8 cellular contexts compared by ENCODE assay signal in the genomic region with DNA sequence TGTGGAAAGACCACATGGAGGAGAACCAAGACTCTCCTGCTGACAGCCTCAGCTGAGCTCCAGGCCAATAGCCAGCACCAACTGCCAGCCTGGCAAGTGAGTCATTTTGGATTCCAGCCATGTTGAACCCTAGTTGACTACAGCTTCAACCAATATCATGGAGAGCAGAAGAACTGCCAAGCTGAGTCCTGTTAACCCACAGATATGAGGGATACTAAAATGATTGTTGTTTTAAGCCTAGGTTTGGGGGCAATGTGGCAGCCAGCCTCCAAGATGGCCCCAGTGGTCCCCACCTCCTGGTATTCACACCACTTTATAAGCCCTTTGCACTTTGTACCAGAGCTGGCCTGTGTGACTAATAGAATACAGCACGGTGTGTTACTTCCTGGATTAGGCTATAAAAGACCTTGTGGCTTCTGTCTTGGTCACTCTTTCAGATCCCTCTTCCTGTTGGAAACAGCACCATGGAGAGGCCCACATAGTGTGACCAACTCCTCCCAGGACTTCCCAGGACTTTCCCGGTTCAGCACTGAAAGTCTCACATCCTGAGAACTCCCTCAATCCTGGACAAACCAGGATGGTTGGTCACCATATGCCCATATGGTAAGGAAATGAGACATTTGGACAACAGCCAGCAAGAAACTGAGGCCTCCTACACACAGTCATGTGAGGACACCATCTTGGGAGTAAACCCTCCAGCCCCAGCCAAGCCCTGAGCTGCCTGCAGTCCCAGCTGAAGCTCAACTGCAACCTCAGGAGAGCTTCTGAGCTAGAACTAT. TPM values are rescaled to one million over a fixed set of nuclear protein-coding genes. Genes with fewer than 3 reads are reported as not detected.
DNase-seq lines count a peak whose midpoint lies in the region; ATAC-seq, FAIRE-seq and TF ChIP-seq lines count a peak whose summit lies in the region.

No MANE protein-coding gene starts in this region.

- BruUV-seq in Calu3 (replicated peaks; lab: Mats Ljungman, UMichigan), result no TSS peak

- FAIRE-seq in H54 (lab: Jason Lieb, UNC), result peak; percentile 80

- no peaks in the 10 kb centered on the region for H3K36me3 Mint-ChIP-seq in Calu3 (ENCODE audit: insufficient read depth, unreplicated experiment)
- H3K36me3 Mint-ChIP-seq in naive thymus-derived CD8-positive, alpha-beta T cell, result no peaks in the 10 kb centered on the region
- no peaks in the 10 kb centered on the region for H3K36me3 Mint-ChIP-seq in activated CD4-positive, alpha-beta T cell treated with anti-CD3 and anti-CD28 coated beads for 36 hours (ENCODE audit: low read depth)

- peaks cover 31% of the 10 kb centered on the region for H3K4me1 Mint-ChIP-seq in Calu3 (ENCODE audit: low read depth, unreplicated experiment)
- peaks cover 0 to 2% (median 0%) of the 10 kb centered on the region in 4 donors for H3K4me1 Mint-ChIP-seq in naive thymus-derived CD8-positive, alpha-beta T cell
- no peaks in the 10 kb centered on the region for H3K4me1 Mint-ChIP-seq in activated CD4-positive, alpha-beta T cell treated with anti-CD3 and anti-CD28 coated beads for 36 hours

- CTCF ChIA-PET in Calu3 (lab: Charles Lee), result interaction anchor here (0.7 to 1.5 kb wide), 3 partner anchors 29 to 35 kb away, joined by 3 to 6 read pairs (median 3); a partner anchor contains a TSS
- CTCF ChIA-PET in activated CD4-positive, alpha-beta T cell treated with anti-CD3 and anti-CD28 coated beads for 36 hours (lab: Charles Lee), result no interaction called here

- POLR2A ChIA-PET in naive thymus-derived CD8-positive, alpha-beta T cell (lab: Charles Lee), result no interaction called here
- POLR2A ChIA-PET in activated CD4-positive, alpha-beta T cell treated with anti-CD3 and anti-CD28 coated beads for 36 hours (lab: Charles Lee), result interaction anchor here (0.5 kb wide), 1 partner anchor 9 kb away, joined by 3 read pairs; no protein-coding TSS in a partner anchor

- no peak for ATAC-seq in naive thymus-derived CD8-positive, alpha-beta T cell
- ATAC-seq in activated CD4-positive, alpha-beta T cell treated with anti-CD3 and anti-CD28 coated beads for 36 hours, result no peak
- no peak for ATAC-seq in HG02763 (IDR thresholded peaks at IDR 0.05; ENCODE audit: unreplicated experiment)

- no peak overlapping the region for H3K4me3 ChIP-seq in fibroblast of villous mesenchyme (ENCODE audit: low read depth, low read length)

- no peak overlapping the region for H3K4me3 Mint-ChIP-seq in Calu3 (ENCODE audit: low read depth, unreplicated experiment)
- no peak overlapping the region for H3K4me3 Mint-ChIP-seq in naive thymus-derived CD8-positive, alpha-beta T cell
- no peak overlapping the region for H3K4me3 Mint-ChIP-seq in activated CD4-positive, alpha-beta T cell treated with anti-CD3 and anti-CD28 coated beads for 36 hours

- intact Hi-C loops in Calu3 (cut with micrococcal nuclease; ENCODE audit: unreplicated experiment), result no loop called here
- intact Hi-C loops in activated CD4-positive, alpha-beta T cell treated with anti-CD3 and anti-CD28 coated beads for 36 hours (cut with DNase I, micrococcal nuclease), result no loop called here

- TF ChIP-seq CTCF in Calu3 (IDR thresholded peaks at IDR 0.05; ENCODE audit: unreplicated experiment) (no peak), fibroblast of villous mesenchyme (IDR thresholded peaks at IDR 0.05; ENCODE audit: insufficient read depth, low read depth, low read length) (no peak)

- H3K27me3 Mint-ChIP-seq in Calu3 (ENCODE audit: unreplicated experiment), result no peaks in the 10 kb centered on the region
- H3K27me3 Mint-ChIP-seq in naive thymus-derived CD8-positive, alpha-beta T cell, result peaks cover 0 to 2% (median 0%) of the 10 kb centered on the region in 5 donors
- H3K27me3 Mint-ChIP-seq in activated CD4-positive, alpha-beta T cell treated with anti-CD3 and anti-CD28 coated beads for 36 hours, result no peaks in the 10 kb centered on the region

- peak; percentile 52 for DNase-seq in Calu3
- DNase-seq in H54 (ENCODE audit: insufficient read length, low spot score), result peak; percentile 67
- DNase-seq in NCI-H69 (lab: John Stamatoyannopoulos, UW), result peak; percentile 3
- peak; percentile 41 for DNase-seq in fibroblast of villous mesenchyme (ENCODE audit: low read depth)
- DNase-seq in naive thymus-derived CD8-positive, alpha-beta T cell, result no peak
- no peak for DNase-seq in NCI-H748 treated with DMSO at 0.1 percent for 48 hours (lab: John Stamatoyannopoulos, UW)
- DNase-seq in activated CD4-positive, alpha-beta T cell treated with anti-CD3 and anti-CD28 coated beads for 36 hours, result no peak

- TF ChIP-seq POLR2A in H54 (IDR thresholded peaks at IDR 0.05; ENCODE audit: low read depth, low read length), result no peak

- H3K9me3 Mint-ChIP-seq in Calu3 (ENCODE audit: low read depth, unreplicated experiment), result peaks cover 2% of the 10 kb centered on the region
- peaks cover 0 to 6% (median 0%) of the 10 kb centered on the region in 9 donors for H3K9me3 Mint-ChIP-seq in naive thymus-derived CD8-positive, alpha-beta T cell
- H3K9me3 Mint-ChIP-seq in activated CD4-positive, alpha-beta T cell treated with anti-CD3 and anti-CD28 coated beads for 36 hours (ENCODE audit: low read depth), result no peaks in the 10 kb centered on the region

- peak overlapping the region; percentile 50 for H3K27ac Mint-ChIP-seq in Calu3 (ENCODE audit: unreplicated experiment)
- peak overlapping the region in 1 of 10 donors; percentile 24 for H3K27ac Mint-ChIP-seq in naive thymus-derived CD8-positive, alpha-beta T cell
- no peak overlapping the region for H3K27ac Mint-ChIP-seq in activated CD4-positive, alpha-beta T cell treated with anti-CD3 and anti-CD28 coated beads for 36 hours

RNA-seq across cellular contexts. Expression of a gene that starts 32.4 kb away (rescaled TPM):
- 276 and 306 TPM in 2 replicates for total RNA-seq in Calu3 (2022)
- total RNA-seq in fibroblast of villous mesenchyme, result 184 and 277 TPM in 2 replicates
- total RNA-seq in naive thymus-derived CD8-positive, alpha-beta T cell, result 100 to 1,000 TPM; 210 to 226 TPM
- polyA plus RNA-seq in naive thymus-derived CD8-positive, alpha-beta T cell, result 10 to 100 TPM; 41.7 to 82.2 (median 60.3) TPM
- 100 to 1,000 TPM; 204 to 221 TPM for total RNA-seq in activated CD4-positive, alpha-beta T cell treated with anti-CD3 and anti-CD28 coated beads for 36 hours

Comparison
In these comparisons a context has a peak if more than half of its experiments do, and no peak if none do; other contexts are left out.
1. DNase-seq: peak in Calu3 (single experiment), H54 (single experiment), NCI-H69 (single experiment) and fibroblast of villous mesenchyme (single experiment); none in naive thymus-derived CD8-positive, alpha-beta T cell (0 of 10), NCI-H748 treated with DMSO at 0.1 percent for 48 hours (single experiment) and activated CD4-positive, alpha-beta T cell treated with anti-CD3 and anti-CD28 coated beads for 36 hours (single experiment).